Comparison of ENCODE assay signal across 14 cellular contexts in genomic region chr10:106661133-106661766, GRCh38.
DNase-seq lines count a peak whose midpoint lies in the region; ATAC-seq, FAIRE-seq and TF ChIP-seq lines count a peak whose summit lies in the region.
"Had no signal": no experiment of that assay in that cellular context is flagged by ENCODE, and none has a peak within 500 bp of the region (broad histone marks: within the 10 kb centered on the region; RNA-seq: fewer than 3 reads in every experiment).

No MANE protein-coding gene starts in this region.

- H2AFZ ChIP-seq in ACC112 (ENCODE audit: low read length, unreplicated experiment) (peak overlapping the region; percentile 16), MM.1S (ENCODE audit: low read length) (peak overlapping the region; percentile 44), GM12878 (ENCODE audit: control insufficient read depth, low read depth, low read length) (peak overlapping the region; percentile 19; the same call in 1 of the 2 replicates)
- H2AFZ ChIP-seq: GM23338 had no signal

- H3K4me2 ChIP-seq in MM.1S (ENCODE audit: low read depth, low read length) (peak overlapping the region; percentile 50), GM12878 (ENCODE audit: control insufficient read depth, insufficient read depth) (0 out of 2 replicates have a peak overlapping the region, but pooled peaks have one; percentile 28)
- H3K4me2 ChIP-seq: GM23338 had no signal

- RAD21 ChIA-PET in GM12878 (lab: Charles Lee; ENCODE audit: unreplicated experiment) = interaction anchor here (1.5 kb wide), 1 partner anchor 9 kb away, joined by 7 read pairs; no protein-coding TSS in a partner anchor

- H3F3A ChIP-seq in MM.1S (ENCODE audit: insufficient read depth, low read length) = no peaks in the 10 kb centered on the region

- CTCF ChIA-PET in GM12878 (lab: Yijun Ruan, JAX) = interaction anchor here (1.2 to 2.0 kb wide), 5 partner anchors 8 to 52 kb away, joined by 3 to 7 read pairs (median 4); no protein-coding TSS in a partner anchor

- intact Hi-C loops in GM12878 (cut with micrococcal nuclease; ENCODE audit: unreplicated experiment) = no loop called here

- in situ Hi-C loops in GM12878 (cut with MboI) = no loop called here

- H3K9ac ChIP-seq in MM.1S (ENCODE audit: low read length) (0 out of 2 replicates have a peak overlapping the region, but pooled peaks have one; percentile 0), GM12878 (ENCODE audit: control insufficient read depth, insufficient read depth, low read length) (no peak overlapping the region)

- H3K9me3 ChIP-seq in MM.1S (replicated peaks; ENCODE audit: insufficient read depth, low read length) = no peaks in the 10 kb centered on the region
- H3K9me3 ChIP-seq in GM12878 (replicated peaks; ENCODE audit: control insufficient read depth, insufficient read depth, low read length) = no peaks in the 10 kb centered on the region

- H3K27ac ChIP-seq in ACC112 (ENCODE audit: low read depth, low read length) (no peak overlapping the region), MM.1S (ENCODE audit: low read length) (peak overlapping the region; percentile 8; the same call in 1 of the 2 replicates), GM12878 (ENCODE audit: control insufficient read depth, insufficient read depth) (no peak overlapping the region)

- SMC1A ChIA-PET in GM12878 (lab: Charles Lee; ENCODE audit: uncharacterized antibody, unreplicated experiment) = interaction anchor here (0.7 to 1.6 kb wide), 7 partner anchors 9 to 33 kb away, joined by 3 to 9 read pairs (median 4); no protein-coding TSS in a partner anchor

- 15% methylated on average over 5 of the region's 5 CpGs for WGBS in GM12878 (ENCODE audit: insufficient coverage, insufficient replicate concordance, low lambda C conversion rate, missing lambda C conversion rate)

- H4K20me1 ChIP-seq in MM.1S (ENCODE audit: insufficient read depth, low read length) (no peaks in the 10 kb centered on the region), GM12878 (ENCODE audit: control insufficient read depth, insufficient read depth) (no peaks in the 10 kb centered on the region)

- peak; percentile 45 for DNase-seq in MM.1S
- DNase-seq in GM12878 (ENCODE audit: low read depth, low spot score) = no peak
- DNase-seq in middle frontal gyrus (ENCODE audit: extremely low spot score, low spot score) = no peak
- DNase-seq in DMS53 (lab: John Stamatoyannopoulos, UW) = no peak
- DNase-seq: 8988T; ACHN; Caco-2; CD8-positive, alpha-beta memory T cell; H7; KG1 had no signal

- peak overlapping the region; percentile 13; the same call in 1 of the 2 replicates for H3K4me3 ChIP-seq in ACC112 (ENCODE audit: low read depth, low read length)
- H3K4me3 ChIP-seq in MM.1S (ENCODE audit: low read length) = peak overlapping the region; percentile 29; the same call in 1 of the 2 replicates
- no peak overlapping the region for H3K4me3 ChIP-seq in GM12878
- H3K4me3 ChIP-seq: GM23338 had no signal

- TF ChIP-seq EP300 in GM12878 (IDR thresholded peaks at IDR 0.05; ENCODE audit: borderline replicate concordance in 1 of 2, control insufficient read depth in 1 of 2, low read depth in 2 of 2, low read length in 2 of 2) = no peak

- H3K4me1 ChIP-seq in ACC112 (ENCODE audit: control insufficient read depth, insufficient read depth, low read length, unreplicated experiment) (no peaks in the 10 kb centered on the region), MM.1S (ENCODE audit: low read length) (0 out of 2 replicates have a peak, but pooled peaks cover 3% of the 10 kb centered on the region), GM12878 (ENCODE audit: control insufficient read depth, insufficient read depth, low read length) (no peaks in the 10 kb centered on the region)
- H3K4me1 ChIP-seq: Caco-2 had no signal

- POLR2A ChIA-PET in GM12878 (lab: Charles Lee) = interaction anchor here (0.7 to 0.8 kb wide), 2 partner anchors 9 to 864 kb away, joined by 3 read pairs; no protein-coding TSS in a partner anchor

- TF ChIP-seq CTCF in MM.1S (IDR thresholded peaks at IDR 0.05; ENCODE audit: low read length) (no peak), GM12878 (IDR thresholded peaks at IDR 0.05 in 2 of 3, conservative IDR thresholded peaks at IDR 0.05 in 1 of 3; ENCODE audit: control insufficient read depth in 2 of 3, extremely low read depth in 1 of 3, insufficient read depth in 1 of 3, low read depth in 3 of 3, low read length in 3 of 3) (no peak)

- no peak for TF ChIP-seq POLR2A in GM12878 (IDR thresholded peaks at IDR 0.05; ENCODE audit: low read depth, low read length)
- no peak for TF ChIP-seq POLR2A in GM18505 (IDR thresholded peaks at IDR 0.05; ENCODE audit: borderline replicate concordance, extremely low read depth, insufficient read depth, insufficient read length)

- peak; percentile 48 for ATAC-seq in GM18867 (IDR thresholded peaks at IDR 0.05; ENCODE audit: unreplicated experiment)
- ATAC-seq in GM12878 = peak; percentile 50
- no peak for ATAC-seq in GM18505 (IDR thresholded peaks at IDR 0.05; ENCODE audit: unreplicated experiment)
- ATAC-seq: GM23338 had no signal

- no peak for FAIRE-seq in GM12878 (lab: Jason Lieb, UNC)

- H3K9me2 ChIP-seq in MM.1S (replicated peaks; ENCODE audit: insufficient read depth, low read length) = no peaks in the 10 kb centered on the region

- peaks cover 25% of the 10 kb centered on the region for H3K27me3 ChIP-seq in ACC112 (ENCODE audit: insufficient read depth, low read length)
- H3K27me3 ChIP-seq in MM.1S (replicated peaks; ENCODE audit: insufficient read depth, low read length) = no peaks in the 10 kb centered on the region
- H3K27me3 ChIP-seq in GM12878 (replicated peaks in 1 of 2; ENCODE audit: control insufficient read depth in 2 of 2, insufficient read depth in 2 of 2, low read length in 1 of 2) = no peaks in the 10 kb centered on the region

- no peaks in the 10 kb centered on the region for H3K79me2 ChIP-seq in ACC112 (ENCODE audit: control insufficient read depth, insufficient read depth, low read length, unreplicated experiment)
- H3K79me2 ChIP-seq in MM.1S (ENCODE audit: low read length) = no peaks in the 10 kb centered on the region
- no peaks in the 10 kb centered on the region for H3K79me2 ChIP-seq in GM12878 (ENCODE audit: control insufficient read depth, insufficient read depth, low read length)

- TF ChIP-seq RAD21 in GM12878 (IDR thresholded peaks at IDR 0.05; ENCODE audit: insufficient read depth, low read depth, low read length) = no peak

- no peaks in the 10 kb centered on the region for H3K36me3 ChIP-seq in ACC112 (ENCODE audit: insufficient read depth, low read length)
- H3K36me3 ChIP-seq in MM.1S (replicated peaks; ENCODE audit: insufficient read depth, low read length) = no peaks in the 10 kb centered on the region
- H3K36me3 ChIP-seq in GM12878 (ENCODE audit: control insufficient read depth in 2 of 2, insufficient read depth in 2 of 2, low read length in 1 of 2) = no peaks in the 10 kb centered on the region

- no TSS peak for BruUV-seq in GM12878 (replicated peaks; lab: Mats Ljungman, UMichigan)

TF ChIP-seq in GM12878, 131 proteins besides CTCF, POLR2A, EP300 and RAD21:
- TF ChIP-seq MEF2A (IDR thresholded peaks at IDR 0.05; ENCODE audit: insufficient read depth, low read depth, low read length) (0 out of 2 replicates have a peak, but pooled peaks have one; percentile 13), RAD51 (IDR thresholded peaks at IDR 0.05) (no peak), FOXK2 (IDR thresholded peaks at IDR 0.05) (no peak), NRF1 (conservative IDR thresholded peaks at IDR 0.05; ENCODE audit: low read depth, low read length) (no peak), E2F8 (IDR thresholded peaks at IDR 0.05; ENCODE audit: low read depth, partially characterized antibody) (no peak), ZNF24 (IDR thresholded peaks at IDR 0.05) (no peak), GATAD2B (conservative IDR thresholded peaks at IDR 0.05; ENCODE audit: low read depth) (no peak), ZSCAN29 (IDR thresholded peaks at IDR 0.05) (no peak), KLF5 (IDR thresholded peaks at IDR 0.05; ENCODE audit: partially characterized antibody) (no peak)
TF ChIP-seq in GM12878: peak in this region for 1.
